In the genomic region with DNA sequence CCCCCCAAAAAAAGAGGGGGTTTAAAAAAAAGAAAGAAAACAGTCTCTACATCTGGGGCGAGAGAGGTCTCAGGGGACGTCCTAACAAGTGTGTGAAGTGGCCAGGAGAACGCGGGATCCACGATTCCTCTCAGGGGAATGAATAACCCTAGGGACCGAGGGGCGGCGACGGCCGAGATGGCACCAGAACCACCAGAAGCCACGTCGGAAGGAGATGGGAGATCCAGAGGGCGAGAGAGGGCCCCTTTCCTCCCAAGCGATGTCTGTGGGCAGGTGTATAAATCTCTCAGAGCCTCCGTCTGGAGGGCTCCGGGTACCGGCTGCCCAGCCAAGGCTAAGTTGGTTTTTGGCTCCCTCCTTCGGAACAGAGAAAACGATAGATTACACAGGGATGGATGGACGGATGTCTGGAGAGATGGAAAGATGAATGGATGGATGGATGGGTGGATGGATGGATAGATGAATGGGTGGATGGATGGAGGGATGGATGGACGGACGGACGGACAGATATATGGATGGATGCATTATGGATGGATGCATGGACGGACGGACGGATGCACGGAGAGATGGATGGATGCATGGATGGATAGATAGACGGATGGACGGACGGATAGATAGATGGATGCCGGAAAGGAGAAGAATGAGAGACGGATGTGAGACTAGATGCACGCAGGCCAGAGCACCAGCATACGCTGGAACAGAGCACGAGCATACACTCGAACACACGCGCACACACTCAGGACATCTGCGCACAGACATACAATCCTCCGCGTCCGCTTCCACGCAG, we compare ENCODE assay signal across 8 cellular contexts. TPM values are rescaled to one million over a fixed set of nuclear protein-coding genes. Genes with fewer than 3 reads are reported as not detected.
DNase-seq lines count a peak whose midpoint lies in the region; ATAC-seq and TF ChIP-seq lines count a peak whose summit lies in the region.

No MANE protein-coding gene starts in this region.

- no peak for TF ChIP-seq POLR2A in upper lobe of left lung (IDR thresholded peaks at IDR 0.05)

- no peak for TF ChIP-seq CTCF in upper lobe of left lung (IDR thresholded peaks at IDR 0.05)

- peak overlapping the region; percentile 73 to 82 for H3K4me3 ChIP-seq in duodenal mucosa (ENCODE audit: low read depth in 1 of 2, low read length in 2 of 2)
- peak overlapping the region; percentile 77 to 88 for H3K4me3 ChIP-seq in mucosa of rectum (ENCODE audit: low read length in 2 of 2)
- peak overlapping the region; percentile 22 to 78 (median 58) for H3K4me3 ChIP-seq in upper lobe of left lung

- H3K27me3 ChIP-seq in duodenal mucosa (ENCODE audit: control insufficient read depth in 1 of 2, insufficient read depth in 2 of 2, low read length in 2 of 2) (peaks cover 16 to 61% of the 10 kb centered on the region in 2 donors), mucosa of rectum (ENCODE audit: control insufficient read depth in 2 of 2, insufficient read depth in 2 of 2, low read length in 2 of 2) (peaks cover 7% of the 10 kb centered on the region in 2 donors), upper lobe of left lung (peaks cover 0 to 9% (median 2%) of the 10 kb centered on the region in 4 donors)

- 6% methylated on average over 42 to 43 of the region's 43 CpGs for WGBS in upper lobe of left lung, 2 donors

- H3K4me1 ChIP-seq in duodenal mucosa (ENCODE audit: control insufficient read depth in 1 of 2, insufficient read depth in 2 of 2, low read length in 2 of 2) (peaks cover 19 to 29% of the 10 kb centered on the region in 2 donors), mucosa of rectum (ENCODE audit: control insufficient read depth in 2 of 2, insufficient read depth in 2 of 2, low read length in 2 of 2) (peaks cover 16 to 23% of the 10 kb centered on the region in 2 donors), upper lobe of left lung (peaks cover 14 to 42% (median 20%) of the 10 kb centered on the region in 4 donors)

- DNase-seq in activated T-cell treated with anti-CD3 and anti-CD28 coated beads for 48 hours (ENCODE audit: low read depth) (peak; percentile 7), activated T-cell treated with anti-CD3 and anti-CD28 coated beads for 4 hours (no peak), T-helper 1 cell (peak in 3 of 5 donors; percentile 3 to 36 (median 20)), upper lobe of left lung (peak in 1 of 2 donors; percentile 36)

- H3K9me3 ChIP-seq in duodenal mucosa (ENCODE audit: control insufficient read depth in 1 of 2, low read length in 2 of 2) (no peaks in the 10 kb centered on the region), mucosa of rectum (ENCODE audit: control insufficient read depth in 2 of 2, low read length in 2 of 2) (no peaks in the 10 kb centered on the region), upper lobe of left lung (no peaks in the 10 kb centered on the region)

- ATAC-seq in upper lobe of left lung (ENCODE audit: low FRiP score in 2 of 2) (no peak), GM18517 (IDR thresholded peaks at IDR 0.05; ENCODE audit: unreplicated experiment) (no peak), GM21423 (IDR thresholded peaks at IDR 0.05; ENCODE audit: unreplicated experiment) (no peak)

- no peak for TF ChIP-seq EP300 in upper lobe of left lung (IDR thresholded peaks at IDR 0.05)

- no peak overlapping the region for H3K27ac ChIP-seq in duodenal mucosa (ENCODE audit: low read depth, low read length)
- no peak overlapping the region for H3K27ac ChIP-seq in mucosa of rectum (ENCODE audit: low read depth in 2 of 2, low read length in 2 of 2)
- no peak overlapping the region for H3K27ac ChIP-seq in upper lobe of left lung

- H3K36me3 ChIP-seq in duodenal mucosa (ENCODE audit: control insufficient read depth in 1 of 2, insufficient read depth in 2 of 2, low read length in 2 of 2) (no peaks in the 10 kb centered on the region), mucosa of rectum (ENCODE audit: control insufficient read depth in 2 of 2, insufficient read depth in 2 of 2, low read length in 2 of 2) (no peaks in the 10 kb centered on the region), upper lobe of left lung (no peaks in the 10 kb centered on the region)

- no peak overlapping the region for H3K9ac ChIP-seq in duodenal mucosa (ENCODE audit: low read depth in 1 of 2, low read length in 2 of 2)
- H3K9ac ChIP-seq in mucosa of rectum (ENCODE audit: low read depth in 1 of 2, low read length in 2 of 2) = peak overlapping the region; percentile 36 to 42

RNA-seq across cellular contexts. Expression of a gene that starts 1.6 kb away (rescaled TPM):
- total RNA-seq in upper lobe of left lung = 10 to 100 TPM in 5 of 6 donors, 1 to 10 TPM in 1; 9.5 to 33.5 (median 22.3) TPM

Comparison
In these comparisons a context has a peak if more than half of its experiments do, and no peak if none do; other contexts are left out.
1. H3K9ac ChIP-seq: peak in mucosa of rectum (2 of 2); none in duodenal mucosa (0 of 2).
2. Peak in every context shown above with its lines, with median percentiles within 50 percentile points of each other: H3K4me3 ChIP-seq.